ENCODE assay signal across 8 cellular contexts in genomic region chr2:120669121-120669952, GRCh38.
A peak's percentile ranks its signal among the peaks of the same experiment; 100 is the strongest.
DNase-seq lines count a peak whose midpoint lies in the region; ATAC-seq, FAIRE-seq and TF ChIP-seq lines count a peak whose summit lies in the region.

No MANE protein-coding gene starts in this region.

- no peak overlapping the region for H3K9ac ChIP-seq in endothelial cell of umbilical vein (replicated peaks; ENCODE audit: extremely low read depth, insufficient read depth, low read length)
- no peak overlapping the region for H3K9ac ChIP-seq in parathyroid adenoma

- H3K27ac Mint-ChIP-seq in GM23338, result no peak overlapping the region

- H3K4me3 ChIP-seq in GM23338 (no peak overlapping the region), endothelial cell of umbilical vein (replicated peaks in 1 of 3; ENCODE audit: insufficient read depth in 1 of 3, low read depth in 1 of 3, low read length in 3 of 3) (no peak overlapping the region), parathyroid adenoma (ENCODE audit: low read depth, low read length) (peak overlapping the region; percentile 16)

- H3K4me3 Mint-ChIP-seq in GM23338, result no peak overlapping the region

- peak overlapping the region; percentile 43; the same call in 1 of the 2 replicates for H3K4me2 ChIP-seq in GM23338
- no peak overlapping the region for H3K4me2 ChIP-seq in endothelial cell of umbilical vein (ENCODE audit: insufficient read depth, low read length)
- peak overlapping the region; percentile 58 for H3K4me2 ChIP-seq in parathyroid adenoma (ENCODE audit: low read length)

- TF ChIP-seq CTCF in GM23338 (conservative IDR thresholded peaks at IDR 0.05; ENCODE audit: low read depth in 2 of 2) (peak; percentile 52 to 69), endothelial cell of umbilical vein (IDR thresholded peaks at IDR 0.05; ENCODE audit: extremely low read depth in 1 of 2, insufficient read depth in 1 of 2, low read depth in 1 of 2, low read length in 2 of 2) (peak; percentile 20 to 61), parathyroid adenoma (IDR thresholded peaks at IDR 0.05) (peak; percentile 29), GM20000 (IDR thresholded peaks at IDR 0.05; ENCODE audit: extremely low read depth, missing control alignments) (no peak)

- intact Hi-C loops in endothelial cell of umbilical vein (cut with micrococcal nuclease), result loop anchor here (1.0 kb wide), 1 partner anchor 323 kb away; the partner anchor contains the start of gene INHBB

- H3K9me3 ChIP-seq in endothelial cell of umbilical vein (replicated peaks; ENCODE audit: control insufficient read depth, insufficient read depth, low read length) (peaks cover 1% of the 10 kb centered on the region), parathyroid adenoma (ENCODE audit: control insufficient read depth, low read length) (no peaks in the 10 kb centered on the region)

- peaks cover 9% of the 10 kb centered on the region; the same call in 1 of the 2 replicates for H3K36me3 ChIP-seq in GM23338 (ENCODE audit: insufficient read depth)
- H3K36me3 ChIP-seq in endothelial cell of umbilical vein (ENCODE audit: control insufficient read depth in 2 of 2, extremely low read depth in 1 of 2, insufficient read depth in 2 of 2, low read length in 2 of 2), result no peaks in the 10 kb centered on the region
- H3K36me3 ChIP-seq in parathyroid adenoma (ENCODE audit: control insufficient read depth, insufficient read depth, low read length), result no peaks in the 10 kb centered on the region

- H2AFZ ChIP-seq in GM23338 (peak overlapping the region; percentile 28; the same call in 1 of the 2 replicates), endothelial cell of umbilical vein (ENCODE audit: low read depth, low read length) (no peak overlapping the region), parathyroid adenoma (no peak overlapping the region)

- dilution Hi-C loops in endothelial cell of umbilical vein (cut with MboI; ENCODE audit: extremely low pct_ligation_motif_present, low sequenced_read_pairs), result no loop called here

- H3F3A ChIP-seq in GM23338 (replicated peaks; ENCODE audit: low read depth), result no peaks in the 10 kb centered on the region

- peaks cover 19% of the 10 kb centered on the region for H3K36me3 Mint-ChIP-seq in GM23338 (ENCODE audit: low read depth)

- DNase-seq in GM23338 (ENCODE audit: low spot score) (peak; percentile 78), NCI-H510A treated with DMSO at 0.1 percent for 48 hours (lab: John Stamatoyannopoulos, UW) (peak; percentile 47), endothelial cell of umbilical vein (ENCODE audit: low read depth, low spot score) (peak; percentile 68), KG1 (lab: John Stamatoyannopoulos, UW) (no peak), GM20000 (ENCODE audit: low spot score) (no peak), erythroblast (lab: John Stamatoyannopoulos, UW) (no peak)
- DNase-seq in activated CD4-positive, alpha-beta T cell treated with anti-CD3 and anti-CD28 coated beads, Interleukin-2, amount 50 U/mL, for 1 hour, result no peak

- peaks cover 23% of the 10 kb centered on the region for H3K27me3 Mint-ChIP-seq in GM23338 (ENCODE audit: insufficient read depth, low read depth, poor library complexity)

- H3K4me1 Mint-ChIP-seq in GM23338, result peaks cover 7% of the 10 kb centered on the region; the same call in 2 of the 3 replicates

- H3K9me3 Mint-ChIP-seq in GM23338, result peaks cover 37% of the 10 kb centered on the region

- no TSS peak for BruUV-seq in endothelial cell of umbilical vein (replicated peaks; lab: Mats Ljungman, UMichigan)

- H3K4me1 ChIP-seq in GM23338 (ENCODE audit: insufficient read depth) (no peaks in the 10 kb centered on the region), endothelial cell of umbilical vein (ENCODE audit: control insufficient read depth, extremely low read depth, insufficient read depth, low read length) (peaks cover 7% of the 10 kb centered on the region), parathyroid adenoma (peaks cover 3% of the 10 kb centered on the region)

- CTCF ChIA-PET in endothelial cell of umbilical vein (lab: Charles Lee), result interaction anchor here (0.6 to 1.7 kb wide), 6 partner anchors 11 to 327 kb away, joined by 3 to 7 read pairs (median 4); no protein-coding TSS in a partner anchor

- H4K20me1 ChIP-seq in GM23338 (replicated peaks; ENCODE audit: insufficient read depth), result no peaks in the 10 kb centered on the region
- H4K20me1 ChIP-seq in endothelial cell of umbilical vein (replicated peaks; ENCODE audit: control insufficient read depth, extremely low read depth, insufficient read depth, low read length), result no peaks in the 10 kb centered on the region

- POLR2A ChIA-PET in endothelial cell of umbilical vein (lab: Charles Lee), result no interaction called here

- peaks cover 6% of the 10 kb centered on the region; the same call in 1 of the 2 replicates for H3K9me2 ChIP-seq in GM23338 (ENCODE audit: insufficient read depth)

- no peaks in the 10 kb centered on the region for H3K79me2 ChIP-seq in GM23338 (replicated peaks; ENCODE audit: insufficient read depth)
- H3K79me2 ChIP-seq in endothelial cell of umbilical vein (ENCODE audit: control insufficient read depth, insufficient read depth, low read length), result no peaks in the 10 kb centered on the region
- no peaks in the 10 kb centered on the region for H3K79me2 ChIP-seq in parathyroid adenoma

- TF ChIP-seq POLR2A in endothelial cell of umbilical vein (IDR thresholded peaks at IDR 0.05; ENCODE audit: low read depth, low read length), result no peak
- no peak for TF ChIP-seq POLR2A in erythroblast (IDR thresholded peaks at IDR 0.05; ENCODE audit: low read length)

- peak; percentile 52 for FAIRE-seq in endothelial cell of umbilical vein (lab: Jason Lieb, UNC)

- ATAC-seq in GM23338, result peak; percentile 95

- H3K27ac ChIP-seq in GM23338 (ENCODE audit: low read depth) (no peak overlapping the region), endothelial cell of umbilical vein (ENCODE audit: insufficient read depth, low read depth, low read length) (no peak overlapping the region), parathyroid adenoma (no peak overlapping the region)

- H3K27me3 ChIP-seq in GM23338 (ENCODE audit: insufficient read depth) (peaks cover 7% of the 10 kb centered on the region; the same call in 1 of the 2 replicates), endothelial cell of umbilical vein (ENCODE audit: control insufficient read depth in 2 of 2, insufficient read depth in 2 of 2, low read length in 2 of 2) (peaks cover 2 to 7% of the 10 kb centered on the region in 2 experiments), parathyroid adenoma (ENCODE audit: control insufficient read depth, insufficient read depth, low read length) (no peaks in the 10 kb centered on the region)

- H3K9me1 ChIP-seq in endothelial cell of umbilical vein (replicated peaks; ENCODE audit: control insufficient read depth, extremely low read depth, insufficient read depth, low read length), result no peaks in the 10 kb centered on the region

TF ChIP-seq in GM23338, 12 proteins besides CTCF, POLR2A, EP300 and RAD21 (continues in another document):
- TF ChIP-seq NANOG (IDR thresholded peaks at IDR 0.05; ENCODE audit: borderline replicate concordance) (no peak), ZNF331 (CRISPR knock-in tag; IDR thresholded peaks at IDR 0.05; ENCODE audit: low read depth) (no peak)

TF ChIP-seq in endothelial cell of umbilical vein, 7 proteins besides CTCF, POLR2A, EP300 and RAD21:
- peak; percentile 50 for TF ChIP-seq FOS (IDR thresholded peaks at IDR 0.05; ENCODE audit: borderline replicate concordance, insufficient read depth, low read length)
- peak; percentile 18 for TF ChIP-seq JUN (IDR thresholded peaks at IDR 0.05; ENCODE audit: borderline replicate concordance, insufficient read depth, insufficient read length, low read depth)
- no peak for TF ChIP-seq POLR2AphosphoS5 (IDR thresholded peaks at IDR 0.05; ENCODE audit: insufficient read depth, low read depth, low read length)

Comparison
In these comparisons a context has a peak if more than half of its experiments do, and no peak if none do; other contexts are left out.
1. DNase-seq: peak in GM23338 (single experiment), NCI-H510A treated with DMSO at 0.1 percent for 48 hours (single experiment) and endothelial cell of umbilical vein (single experiment); none in KG1 (single experiment), activated CD4-positive, alpha-beta T cell treated with anti-CD3 and anti-CD28 coated beads, Interleukin-2, amount 50 U/mL, for 1 hour (single experiment), GM20000 (single experiment) and erythroblast (0 of 2).